24 cellular contexts compared by ENCODE assay signal in genomic region chr1:28451011-28451410, GRCh38.
"Had no signal": no experiment of that assay in that cellular context is flagged by ENCODE, and none has a peak within 500 bp of the region (broad histone marks: within the 10 kb centered on the region; RNA-seq: fewer than 3 reads in every experiment).

No MANE protein-coding gene starts in this region.

- H3K9me3 ChIP-seq: esophagus muscularis mucosa, gastrocnemius medialis, right lobe of liver, SK-N-SH, testis, upper lobe of left lung had no signal

- H3K27me3 Mint-ChIP-seq: activated B cell treated with CpG ODN at 0.5 μM for 24 hours; activated naive CD8-positive, alpha-beta T cell had no signal

- H3K4me1 ChIP-seq: gastrocnemius medialis, parathyroid adenoma, right lobe of liver, testis had no signal

- H3K9me3 Mint-ChIP-seq: activated B cell treated with CpG ODN at 0.5 μM for 24 hours; activated T-cell treated with anti-CD3 and anti-CD28 coated beads, Interleukin-2, amount 50 U/mL, for 72 hours; nephron progenitor cell; stimulated activated effector memory CD8-positive, alpha-beta T cell treated with anti-CD3 and anti-CD28 coated beads, Interleukin-12 subunit alpha, Interleukin-12 subunit beta, amount 100 ng/mL, for 72 hours had no signal

- H3K4me3 Mint-ChIP-seq: activated B cell treated with CpG ODN at 0.5 μM for 24 hours; activated naive CD8-positive, alpha-beta T cell; activated T-cell treated with anti-CD3 and anti-CD28 coated beads, Interleukin-2, amount 50 U/mL, for 72 hours; nephron progenitor cell; stimulated activated effector memory CD8-positive, alpha-beta T cell treated with anti-CD3 and anti-CD28 coated beads, Interleukin-12 subunit alpha, Interleukin-12 subunit beta, amount 100 ng/mL, for 72 hours had no signal

- H3K36me3 ChIP-seq: gastrocnemius medialis, right lobe of liver had no signal

- DNase-seq: activated B cell treated with CpG ODN at 0.5 μM for 24 hours; activated CD4-positive, alpha-beta T cell treated with anti-CD3 and anti-CD28 coated beads for 4 hours; activated gamma-delta T cell treated with Interleukin-2 at 50 U/mL for 16 hours; activated T-cell treated with anti-CD3 and anti-CD28 coated beads, Interleukin-2, amount 50 U/mL, for 72 hours; amniotic stem cell; cerebellar nuclear complex; gastrocnemius medialis; islet precursor cell; left cardiac atrium; mesenchymal stem cell; nephron progenitor cell; right lobe of liver; SIG-M5; SK-N-SH; stimulated activated CD4-positive, alpha-beta T cell treated with anti-CD3 and anti-CD28 coated beads, Interleukin-2, amount 100 ng/mL, for 24 hours; T-helper 9 cell; testis; upper lobe of left lung had no signal

- H3K4me3 ChIP-seq: coronary artery, esophagus muscularis mucosa, gastrocnemius medialis, right lobe of liver, skin epidermis, testis, upper lobe of left lung had no signal

- H3K27ac Mint-ChIP-seq: activated B cell treated with CpG ODN at 0.5 μM for 24 hours; activated naive CD8-positive, alpha-beta T cell; activated T-cell treated with anti-CD3 and anti-CD28 coated beads, Interleukin-2, amount 50 U/mL, for 72 hours; nephron progenitor cell; stimulated activated effector memory CD8-positive, alpha-beta T cell treated with anti-CD3 and anti-CD28 coated beads, Interleukin-12 subunit alpha, Interleukin-12 subunit beta, amount 100 ng/mL, for 72 hours had no signal

- H3K27ac ChIP-seq: coronary artery, esophagus muscularis mucosa, parathyroid adenoma, right lobe of liver, testis, upper lobe of left lung had no signal

- H3K9ac ChIP-seq: parathyroid adenoma, SK-N-SH had no signal

- H3K79me2 ChIP-seq: parathyroid adenoma had no signal

- H2AFZ ChIP-seq: parathyroid adenoma had no signal

- H3K27me3 ChIP-seq: esophagus muscularis mucosa, gastrocnemius medialis, right lobe of liver, testis, upper lobe of left lung had no signal

- H3K4me2 ChIP-seq: SK-N-SH had no signal
